Comparison of ENCODE assay signal across 8 cellular contexts in genomic region chr6:16319813-16320532, GRCh38.
DNase-seq lines count a peak whose midpoint lies in the region; ATAC-seq and TF ChIP-seq lines count a peak whose summit lies in the region.

No MANE protein-coding gene starts in this region.

- peak overlapping the region; percentile 28; the same call in 1 of the 2 replicates for H3K4me2 ChIP-seq in OCI-LY7 (ENCODE audit: low read length)

- no peaks in the 10 kb centered on the region for H3K9me3 ChIP-seq in OCI-LY7 (ENCODE audit: low read length)
- no peaks in the 10 kb centered on the region for H3K9me3 ChIP-seq in esophagus muscularis mucosa

- CTCF ChIA-PET in OCI-LY7 (lab: Charles Lee; ENCODE audit: unreplicated experiment): no interaction called here

- peak overlapping the region; percentile 77 to 95 for H3K27ac Mint-ChIP-seq in natural killer cell

- DNase-seq in SKM-1 treated with dmso at 0.1 percent for 144 hours (lab: John Stamatoyannopoulos, UW; ENCODE audit: unreplicated experiment) (peak; percentile 46), SKM-1 (lab: John Stamatoyannopoulos, UW; ENCODE audit: unreplicated experiment) (no peak), OCI-LY7 (ENCODE audit: low spot score) (no peak), esophagus muscularis mucosa (ENCODE audit: extremely low spot score) (no peak), natural killer cell (peak; percentile 63)
- peak; percentile 74 for DNase-seq in activated T-cell treated with anti-CD3 and anti-CD28 coated beads, Interleukin-2, amount 50 U/mL, for 1 hour
- peak; percentile 66 for DNase-seq in stimulated activated naive CD8-positive, alpha-beta T cell treated with anti-CD3 and anti-CD28 coated beads, Interleukin-15, Interleukin-2, amounts not matched to agents 100 U/mL and 50 U/mL, for 24 hours

- POLR2A ChIA-PET in OCI-LY7 (lab: Charles Lee): no interaction called here

- TF ChIP-seq CTCF in OCI-LY7 (conservative IDR thresholded peaks at IDR 0.05; ENCODE audit: low read length) (no peak), esophagus muscularis mucosa (IDR thresholded peaks at IDR 0.05) (no peak), natural killer cell (IDR thresholded peaks at IDR 0.05) (no peak)

- ATAC-seq in HG03095 (IDR thresholded peaks at IDR 0.05; ENCODE audit: unreplicated experiment) (peak; percentile 51), natural killer cell (peak; percentile 59 to 73 (median 64))
- peak; percentile 77 for ATAC-seq in stimulated activated naive CD8-positive, alpha-beta T cell treated with anti-CD3 and anti-CD28 coated beads, Interleukin-15, Interleukin-2, amounts not matched to agents 100 U/mL and 50 U/mL, for 24 hours

- H3K4me3 ChIP-seq in OCI-LY7 (ENCODE audit: low read depth, low read length, poor library complexity, severe bottlenecking) (no peak overlapping the region), esophagus muscularis mucosa (peak overlapping the region; percentile 19 to 37 (median 30))

- TF ChIP-seq POLR2A in esophagus muscularis mucosa (IDR thresholded peaks at IDR 0.05; ENCODE audit: low read depth): no peak

- peak overlapping the region; percentile 69 for H3K4me3 Mint-ChIP-seq in natural killer cell

- intact Hi-C loops in OCI-LY7 (cut with micrococcal nuclease; ENCODE audit: unreplicated experiment): no loop called here
- intact Hi-C loops in esophagus muscularis mucosa (cut with DNase I): loop anchor here (2.0 kb wide), 1 partner anchor 75 kb away; no protein-coding TSS in a partner anchor
- intact Hi-C loops in natural killer cell (cut with micrococcal nuclease): loop anchor here (5.0 kb wide), 1 partner anchor 102 kb away; no protein-coding TSS in a partner anchor

- no peaks in the 10 kb centered on the region for H3K27me3 Mint-ChIP-seq in natural killer cell (ENCODE audit: low read depth in 2 of 2)

- no peaks in the 10 kb centered on the region for H3K36me3 Mint-ChIP-seq in natural killer cell

- no peak overlapping the region for H3K27ac ChIP-seq in OCI-LY7 (ENCODE audit: low read depth, low read length, poor library complexity, severe bottlenecking)
- H3K27ac ChIP-seq in esophagus muscularis mucosa (replicated peaks in 1 of 4): peak overlapping the region; percentile 69 to 85 (median 81)

- no peaks in the 10 kb centered on the region for H3K9me3 Mint-ChIP-seq in natural killer cell

- no peaks in the 10 kb centered on the region for H3K79me2 ChIP-seq in OCI-LY7 (ENCODE audit: insufficient read depth, low read depth, low read length)

- H3K9me2 ChIP-seq in OCI-LY7 (ENCODE audit: insufficient read depth, low read length): no peaks in the 10 kb centered on the region

- WGBS in esophagus muscularis mucosa: 14% methylated on average over 16 of the region's 16 CpGs

- no peak for TF ChIP-seq EP300 in esophagus muscularis mucosa (IDR thresholded peaks at IDR 0.05)

- peaks cover 67 to 70% of the 10 kb centered on the region in 2 donors for H3K4me1 Mint-ChIP-seq in natural killer cell

- H3K27me3 ChIP-seq in esophagus muscularis mucosa: no peaks in the 10 kb centered on the region

- H3K4me1 ChIP-seq in OCI-LY7 (ENCODE audit: insufficient read depth, low read length, poor library complexity, severe bottlenecking): peaks cover 6% of the 10 kb centered on the region
- H3K4me1 ChIP-seq in esophagus muscularis mucosa: peaks cover 63 to 78% (median 74%) of the 10 kb centered on the region in 4 donors

- no TSS peak for BruUV-seq in OCI-LY7 (replicated peaks; lab: Mats Ljungman, UMichigan)

- H2AFZ ChIP-seq in OCI-LY7 (ENCODE audit: low read length): peak overlapping the region; percentile 58; the same call in 1 of the 2 replicates

- H3K36me3 ChIP-seq in OCI-LY7 (ENCODE audit: insufficient read depth, low read length) (no peaks in the 10 kb centered on the region), esophagus muscularis mucosa (no peaks in the 10 kb centered on the region)

- no peaks in the 10 kb centered on the region for H4K20me1 ChIP-seq in OCI-LY7 (ENCODE audit: insufficient read depth, low read length)

Comparison
In these comparisons a context has a peak if more than half of its experiments do, and no peak if none do; other contexts are left out.
1. DNase-seq: peak in SKM-1 treated with dmso at 0.1 percent for 144 hours (single experiment), activated T-cell treated with anti-CD3 and anti-CD28 coated beads, Interleukin-2, amount 50 U/mL, for 1 hour (single experiment), natural killer cell (single experiment) and stimulated activated naive CD8-positive, alpha-beta T cell treated with anti-CD3 and anti-CD28 coated beads, Interleukin-15, Interleukin-2, amounts not matched to agents 100 U/mL and 50 U/mL, for 24 hours (single experiment); none in SKM-1 (single experiment), OCI-LY7 (single experiment) and esophagus muscularis mucosa (single experiment).
2. Peak in every context shown above with its lines, with median percentiles within 50 percentile points of each other: ATAC-seq.